35 cellular contexts compared by ENCODE assay signal in genomic region chr1:76313304-76313703, GRCh38.
"Had no signal": no experiment of that assay in that cellular context is flagged by ENCODE, and none has a peak within 500 bp of the region (broad histone marks: within the 10 kb centered on the region; RNA-seq: fewer than 3 reads in every experiment).

No MANE protein-coding gene starts in this region.

- H3K4me1 ChIP-seq: adrenal gland, ascending aorta had no signal

- H3K27ac Mint-ChIP-seq: activated B cell treated with CpG ODN at 0.5 μM for 24 hours; activated CD4-positive, alpha-beta memory T cell treated with anti-CD3 and anti-CD28 coated beads for 36 hours; activated CD4-positive, alpha-beta T cell treated with anti-CD3 and anti-CD28 coated beads, Interleukin-2, amount 10 ng/mL, durations not matched to agents 24 days and 14 days; activated CD8-positive, alpha-beta T cell treated with anti-CD3 and anti-CD28 coated beads for 36 hours; activated naive CD4-positive, alpha-beta T cell treated with anti-CD3 and anti-CD28 coated beads for 36 hours; activated naive CD4-positive, alpha-beta T cell treated with anti-CD3 and anti-CD28 coated beads, Interleukin-2, amount 50 U/mL, for 72 hours; activated naive CD8-positive, alpha-beta T cell treated with anti-CD3 and anti-CD28 coated beads for 36 hours; activated T-cell treated with anti-CD3 and anti-CD28 coated beads, Interleukin-2, amount 50 U/mL, for 72 hours; activated T-helper 1 cell treated with anti-CD3 and anti-CD28 coated beads, Interleukin-12 subunit alpha, Interleukin-12 subunit beta, Interleukin-2, Interleukin-4 antibody, amounts not matched to agents 30 ng/mL and 10 ng/mL and 1 ng/mL, durations not matched to agents 14 hours and 24 hours and 36 hours; activated T-helper 17 cell treated with anti-CD3 and anti-CD28 coated beads, Interleukin-2, amount 50 U/mL, for 72 hours; T-helper 1 cell treated with Interleukin-12 subunit alpha and Interleukin-12 subunit beta and Interleukin-4 antibody, amounts not matched to agents 30 μg/mL and 1 μg/mL, for 36 hours; T-helper 2 cell treated with Interferon-gamma antibody and Interleukin-4, amounts not matched to agents 5 μg/mL and 100 μg/mL, for 36 hours had no signal

- H3K9me3 ChIP-seq: adrenal gland, ascending aorta had no signal

- H3K4me3 ChIP-seq: adrenal gland, ascending aorta, cardiac muscle cell had no signal

- H3K4me1 Mint-ChIP-seq: activated B cell treated with CpG ODN at 0.5 μM for 24 hours; activated naive CD8-positive, alpha-beta T cell treated with anti-CD3 and anti-CD28 coated beads for 36 hours; activated T-helper 17 cell treated with anti-CD3 and anti-CD28 coated beads, Interleukin-2, amount 50 U/mL, for 72 hours; central memory CD8-positive, alpha-beta T cell had no signal

- H3K27ac ChIP-seq: adrenal gland, ascending aorta, cardiac muscle cell, VCaP had no signal

- H3K27me3 Mint-ChIP-seq: activated B cell treated with CpG ODN at 0.5 μM for 24 hours; activated CD4-positive, alpha-beta memory T cell treated with anti-CD3 and anti-CD28 coated beads for 36 hours; activated CD4-positive, alpha-beta T cell treated with anti-CD3 and anti-CD28 coated beads, Interleukin-2, amount 10 ng/mL, durations not matched to agents 24 days and 14 days; activated CD8-positive, alpha-beta T cell treated with anti-CD3 and anti-CD28 coated beads for 36 hours; activated naive CD8-positive, alpha-beta T cell treated with anti-CD3 and anti-CD28 coated beads for 36 hours; brain; central memory CD8-positive, alpha-beta T cell had no signal

- DNase-seq: activated B cell treated with CpG ODN at 0.5 μM for 24 hours; activated CD4-positive, alpha-beta memory T cell treated with anti-CD3 and anti-CD28 coated beads for 36 hours; activated CD4-positive, alpha-beta T cell treated with anti-CD3 and anti-CD28 coated beads for 4 hours; activated CD4-positive, alpha-beta T cell treated with anti-CD3 and anti-CD28 coated beads, Interleukin-2, amount 10 ng/mL, durations not matched to agents 24 days and 14 days; activated CD4-positive, alpha-beta T cell treated with anti-CD3 and anti-CD28 coated beads, Interleukin-2, amount 50 U/mL, for 1 hour; activated CD4-positive, alpha-beta T cell treated with anti-CD3 and anti-CD28 coated beads, Interleukin-2, amount 50 U/mL, for 4 hours; activated CD4-positive, CD25-positive, alpha-beta regulatory T cell treated with anti-CD3 and anti-CD28 coated beads, Interleukin-2, amount 50 U/mL, for 72 hours; activated CD8-positive, alpha-beta memory T cell treated with anti-CD3 and anti-CD28 coated beads, Interleukin-2, amount 50 U/mL, for 4 hours; activated CD8-positive, alpha-beta T cell treated with anti-CD3 and anti-CD28 coated beads for 36 hours; activated effector memory CD4-positive, alpha-beta T cell treated with anti-CD3 and anti-CD28 coated beads, Interleukin-2, amount 50 U/mL, for 16 hours; activated gamma-delta T cell treated with Interleukin-2 at 50 U/mL for 16 hours; activated naive CD4-positive, alpha-beta T cell; activated naive CD4-positive, alpha-beta T cell treated with anti-CD3 and anti-CD28 coated beads for 36 hours; activated naive CD4-positive, alpha-beta T cell treated with anti-CD3 and anti-CD28 coated beads, Interleukin-2, amount 50 U/mL, for 16 hours; activated naive CD8-positive, alpha-beta T cell treated with anti-CD3 and anti-CD28 coated beads for 36 hours; activated T-cell treated with anti-CD3 and anti-CD28 coated beads for 4 hours; activated T-cell treated with anti-CD3 and anti-CD28 coated beads, Interleukin-2, amount 50 U/mL, for 1 hour; activated T-cell treated with anti-CD3 and anti-CD28 coated beads, Interleukin-2, amount 50 U/mL, for 4 hours; activated T-cell treated with anti-CD3 and anti-CD28 coated beads, Interleukin-2, amount 50 U/mL, for 72 hours; adrenal gland; amniotic stem cell; caudate nucleus; cerebellar nuclear complex; T-helper 2 cell; T-helper 9 cell had no signal

- H3K36me3 Mint-ChIP-seq: activated CD4-positive, alpha-beta memory T cell treated with anti-CD3 and anti-CD28 coated beads for 36 hours had no signal

- H3K27me3 ChIP-seq: adrenal gland, ascending aorta, cardiac muscle cell had no signal

- H3K4me3 Mint-ChIP-seq: activated B cell treated with CpG ODN at 0.5 μM for 24 hours; activated CD4-positive, alpha-beta memory T cell treated with anti-CD3 and anti-CD28 coated beads for 36 hours; activated CD4-positive, alpha-beta T cell treated with anti-CD3 and anti-CD28 coated beads, Interleukin-2, amount 10 ng/mL, durations not matched to agents 24 days and 14 days; activated CD8-positive, alpha-beta T cell treated with anti-CD3 and anti-CD28 coated beads for 36 hours; activated naive CD4-positive, alpha-beta T cell treated with anti-CD3 and anti-CD28 coated beads for 36 hours; activated naive CD8-positive, alpha-beta T cell treated with anti-CD3 and anti-CD28 coated beads for 36 hours; activated T-cell treated with anti-CD3 and anti-CD28 coated beads, Interleukin-2, amount 50 U/mL, for 4 hours; activated T-cell treated with anti-CD3 and anti-CD28 coated beads, Interleukin-2, amount 50 U/mL, for 72 hours; activated T-helper 1 cell treated with anti-CD3 and anti-CD28 coated beads, Interleukin-12 subunit alpha, Interleukin-12 subunit beta, Interleukin-2, Interleukin-4 antibody, amounts not matched to agents 30 ng/mL and 10 ng/mL and 1 ng/mL, durations not matched to agents 14 hours and 24 hours and 36 hours; activated T-helper 17 cell treated with anti-CD3 and anti-CD28 coated beads, Interleukin-2, amount 50 U/mL, for 72 hours; brain; central memory CD8-positive, alpha-beta T cell; T-helper 1 cell treated with Interleukin-12 subunit alpha and Interleukin-12 subunit beta and Interleukin-4 antibody, amounts not matched to agents 30 μg/mL and 1 μg/mL, for 36 hours; T-helper 2 cell treated with Interferon-gamma antibody and Interleukin-4, amounts not matched to agents 5 μg/mL and 100 μg/mL, for 36 hours had no signal

- ATAC-seq: activated CD8-positive, alpha-beta T cell treated with anti-CD3 and anti-CD28 coated beads for 36 hours; activated naive CD4-positive, alpha-beta T cell treated with anti-CD3 and anti-CD28 coated beads, Interleukin-2, amount 50 U/mL, for 72 hours; activated T-cell treated with anti-CD3 and anti-CD28 coated beads, Interleukin-2, amount 50 U/mL, for 4 hours; activated T-cell treated with anti-CD3 and anti-CD28 coated beads, Interleukin-2, amount 50 U/mL, for 72 hours; activated T-helper 17 cell treated with anti-CD3 and anti-CD28 coated beads, Interleukin-2, amount 50 U/mL, for 72 hours had no signal

- H3K36me3 ChIP-seq: adrenal gland, ascending aorta, cardiac muscle cell had no signal

- H3K9me3 Mint-ChIP-seq: activated B cell treated with CpG ODN at 0.5 μM for 24 hours; activated naive CD4-positive, alpha-beta T cell treated with anti-CD3 and anti-CD28 coated beads for 36 hours; activated T-cell treated with anti-CD3 and anti-CD28 coated beads, Interleukin-2, amount 50 U/mL, for 4 hours; activated T-helper 1 cell treated with anti-CD3 and anti-CD28 coated beads, Interleukin-12 subunit alpha, Interleukin-12 subunit beta, Interleukin-2, Interleukin-4 antibody, amounts not matched to agents 30 ng/mL and 10 ng/mL and 1 ng/mL, durations not matched to agents 14 hours and 24 hours and 36 hours; central memory CD8-positive, alpha-beta T cell; T-helper 1 cell treated with Interleukin-12 subunit alpha and Interleukin-12 subunit beta and Interleukin-4 antibody, amounts not matched to agents 30 μg/mL and 1 μg/mL, for 36 hours; T-helper 2 cell treated with Interferon-gamma antibody and Interleukin-4, amounts not matched to agents 5 μg/mL and 100 μg/mL, for 36 hours had no signal
